8 cellular contexts compared by ENCODE assay signal in the genomic region with DNA sequence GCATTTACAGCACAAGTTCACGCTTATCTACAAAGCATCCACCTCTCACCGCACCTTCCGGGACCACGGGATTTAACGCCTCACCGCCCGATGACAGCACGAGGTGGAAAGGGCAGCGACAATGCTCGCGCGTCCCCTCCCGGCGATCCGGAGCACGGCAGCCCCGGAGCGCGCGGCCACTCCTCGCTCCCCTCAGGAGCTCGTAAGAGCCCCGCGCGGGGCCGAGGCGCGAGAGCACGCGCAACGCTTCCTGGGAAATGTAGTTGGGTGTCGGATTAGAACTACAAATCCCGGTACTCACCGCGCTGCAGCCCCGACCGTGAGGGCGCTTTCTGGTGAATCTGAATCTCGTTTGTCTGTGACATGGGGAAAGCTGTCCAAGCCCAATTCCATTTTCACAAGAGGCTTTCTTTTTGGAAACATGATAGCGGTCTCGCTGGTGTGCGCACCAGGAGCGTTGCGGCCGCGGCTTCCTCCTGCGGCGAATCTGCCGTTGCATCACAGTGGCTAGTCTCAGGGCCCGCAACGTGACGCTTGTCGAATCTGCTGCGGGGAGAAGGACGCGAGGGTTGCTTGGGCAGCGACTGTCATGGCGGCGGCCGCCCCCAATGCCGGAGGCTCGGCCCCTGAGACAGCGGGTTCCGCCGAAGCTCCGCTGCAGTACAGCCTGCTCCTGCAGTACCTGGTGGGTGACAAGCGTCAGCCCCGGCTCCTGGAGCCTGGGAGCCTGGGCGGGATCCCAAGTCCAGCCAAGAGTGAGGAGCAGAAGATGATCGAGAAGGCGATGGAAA. TPM values are rescaled to one million over a fixed set of nuclear protein-coding genes. Genes with fewer than 3 reads are reported as not detected.
A peak's percentile ranks its signal among the peaks of the same experiment; 100 is the strongest.
DNase-seq lines count a peak whose midpoint lies in the region; ATAC-seq, FAIRE-seq and TF ChIP-seq lines count a peak whose summit lies in the region.

A gene (plus strand): TSS at position 576 of the 791 bp plus-strand sequence. CDS start 14 bp downstream, at position 590.

- intact Hi-C loops in cardiac septum (cut with DNase I): loop anchor here (5.0 kb wide), 1 partner anchor 61 kb away; no protein-coding TSS in a partner anchor

- FAIRE-seq in GM12891 (lab: Jason Lieb, UNC): peak; percentile 97

- DNase-seq in GM12891 (ENCODE audit: insufficient read length, low spot score): peak; percentile 94
- DNase-seq in NCI-H1436 (lab: John Stamatoyannopoulos, UW): peak; percentile 98
- peak; percentile 88 for DNase-seq in T follicular helper cell (ENCODE audit: low read depth)
- peak; percentile 99 for DNase-seq in adipocyte (ENCODE audit: low read depth)
- peak; percentile 96 for DNase-seq in cardiac septum (ENCODE audit: low spot score)
- DNase-seq in pons (ENCODE audit: low spot score): peak; percentile 95
- peak; percentile 93 to 98 for DNase-seq in upper lobe of left lung

- WGBS in upper lobe of left lung, 2 donors: 1% methylated on average over 26 to 49 of the region's 71 CpGs

- peak; percentile 87 for ATAC-seq in HG02840 (IDR thresholded peaks at IDR 0.05; ENCODE audit: low FRiP score, unreplicated experiment)
- ATAC-seq in upper lobe of left lung (ENCODE audit: low FRiP score in 2 of 2): peak; percentile 98 to 99

- peaks cover 21% of the 10 kb centered on the region for H3K36me3 ChIP-seq in adipocyte (ENCODE audit: control insufficient read depth, insufficient read depth, low read length, severe bottlenecking)
- H3K36me3 ChIP-seq in upper lobe of left lung: peaks cover 4 to 23% (median 15%) of the 10 kb centered on the region in 4 donors

- H3K4me1 ChIP-seq in adipocyte (ENCODE audit: control insufficient read depth, insufficient read depth, low read length): peaks cover 25% of the 10 kb centered on the region
- H3K4me1 ChIP-seq in upper lobe of left lung: peaks cover 31 to 49% (median 33%) of the 10 kb centered on the region in 4 donors

- H3K4me3 ChIP-seq in adipocyte (ENCODE audit: low read length) (peak within 1 kb of the TSS; percentile 98), upper lobe of left lung (peak within 1 kb of the TSS; percentile 85 to 100 (median 95))

- TF ChIP-seq POLR2A in GM12891 (IDR thresholded peaks at IDR 0.05; ENCODE audit: low read depth, low read length) (peak; percentile 91), upper lobe of left lung (IDR thresholded peaks at IDR 0.05) (peak in 3 of 4 donors; percentile 53 to 87 (median 57))

- H3K27me3 ChIP-seq in adipocyte (replicated peaks; ENCODE audit: control insufficient read depth, insufficient read depth, low read length) (no peaks in the 10 kb centered on the region), upper lobe of left lung (no peaks in the 10 kb centered on the region)

- no peaks in the 10 kb centered on the region for H3K9me3 ChIP-seq in adipocyte (ENCODE audit: control insufficient read depth, low read length)
- no peaks in the 10 kb centered on the region for H3K9me3 ChIP-seq in upper lobe of left lung

- H3K9ac ChIP-seq in adipocyte (ENCODE audit: low read length): peak within 1 kb of the TSS; percentile 98

- peak in 1 of 4 donors; percentile 53 for TF ChIP-seq EP300 in upper lobe of left lung (IDR thresholded peaks at IDR 0.05)

- H3K27ac ChIP-seq in upper lobe of left lung: peak within 1 kb of the TSS; percentile 83 to 90 (median 88)

- peak; percentile 95 to 98 (median 97) for TF ChIP-seq CTCF in upper lobe of left lung (IDR thresholded peaks at IDR 0.05)

TF ChIP-seq in GM12891, 5 proteins besides CTCF, POLR2A, EP300 and RAD21:
- TF ChIP-seq TAF1 (IDR thresholded peaks at IDR 0.05; ENCODE audit: low read depth, low read length): peak; percentile 100
- peak; percentile 79 for TF ChIP-seq PAX5 (IDR thresholded peaks at IDR 0.05; ENCODE audit: insufficient read depth, low read length, severe bottlenecking)
- peak; percentile 88 for TF ChIP-seq POLR2AphosphoS5 (IDR thresholded peaks at IDR 0.05; ENCODE audit: low read depth, low read length)
- TF ChIP-seq SPI1 (IDR thresholded peaks at IDR 0.05; ENCODE audit: low read depth, low read length): no peak
- peak; percentile 88 for TF ChIP-seq POU2F2 (IDR thresholded peaks at IDR 0.05; ENCODE audit: low read depth, low read length)

RNA-seq across cellular contexts. Expression of the gene that starts here (rescaled TPM):
- 7.0 TPM for polyA plus RNA-seq in GM12891 (2012; ENCODE audit: low read depth, missing spikeins)
- total RNA-seq in cardiac septum (17.8 TPM), upper lobe of left lung (10 to 100 TPM in 2 of 6 donors, 1 to 10 TPM in 4; 6.3 to 13.5 (median 8.9) TPM)

Comparison
In these comparisons a context has a peak if more than half of its experiments do, and no peak if none do; other contexts are left out.
1. Peak in every context shown above with its lines: DNase-seq, ATAC-seq, H3K4me3 ChIP-seq and H3K27ac ChIP-seq.